In the genomic region with DNA sequence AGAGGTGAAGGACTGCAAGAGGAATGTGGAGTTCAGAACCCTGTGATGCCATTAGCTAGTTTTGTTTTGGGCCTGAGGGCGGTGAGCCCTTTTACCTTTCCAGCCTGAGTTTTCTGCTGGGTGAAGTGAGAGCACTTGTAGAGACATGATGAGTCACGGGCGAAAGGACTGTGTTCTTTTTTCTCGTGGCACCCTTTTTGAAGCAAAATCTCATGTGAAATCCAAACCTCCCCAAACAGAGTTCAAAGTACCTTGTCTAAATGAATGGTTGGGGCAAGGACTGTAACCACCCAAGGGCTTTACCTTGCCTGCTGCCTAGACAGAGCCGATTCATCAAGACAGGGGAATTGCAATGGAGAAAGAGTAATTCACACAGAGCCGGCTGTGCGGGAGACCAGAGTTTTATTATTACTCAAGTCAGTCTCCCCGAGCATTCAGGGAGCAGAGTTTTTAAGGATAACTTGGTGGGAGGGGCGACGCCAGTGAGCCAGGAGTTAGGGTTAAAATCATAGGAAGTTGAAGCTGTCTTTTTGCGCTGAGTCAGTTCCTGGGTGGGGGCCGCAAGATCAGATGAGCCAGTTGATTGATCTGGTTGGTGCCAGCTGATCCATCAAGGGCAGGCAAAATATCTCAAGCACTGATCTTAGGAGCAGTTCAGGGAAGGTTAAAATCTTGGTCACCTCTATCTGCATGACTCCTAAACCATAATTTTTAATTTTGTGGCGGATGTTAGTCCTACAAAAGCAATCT, we compare ENCODE assay signal across 1 cellular context.
TF ChIP-seq lines count a peak whose summit lies in the region.

No MANE protein-coding gene starts in this region.

TF ChIP-seq in K562, 482 proteins besides CTCF, POLR2A, EP300 and RAD21 (continued from another document):
- TF ChIP-seq, protein P1, sequence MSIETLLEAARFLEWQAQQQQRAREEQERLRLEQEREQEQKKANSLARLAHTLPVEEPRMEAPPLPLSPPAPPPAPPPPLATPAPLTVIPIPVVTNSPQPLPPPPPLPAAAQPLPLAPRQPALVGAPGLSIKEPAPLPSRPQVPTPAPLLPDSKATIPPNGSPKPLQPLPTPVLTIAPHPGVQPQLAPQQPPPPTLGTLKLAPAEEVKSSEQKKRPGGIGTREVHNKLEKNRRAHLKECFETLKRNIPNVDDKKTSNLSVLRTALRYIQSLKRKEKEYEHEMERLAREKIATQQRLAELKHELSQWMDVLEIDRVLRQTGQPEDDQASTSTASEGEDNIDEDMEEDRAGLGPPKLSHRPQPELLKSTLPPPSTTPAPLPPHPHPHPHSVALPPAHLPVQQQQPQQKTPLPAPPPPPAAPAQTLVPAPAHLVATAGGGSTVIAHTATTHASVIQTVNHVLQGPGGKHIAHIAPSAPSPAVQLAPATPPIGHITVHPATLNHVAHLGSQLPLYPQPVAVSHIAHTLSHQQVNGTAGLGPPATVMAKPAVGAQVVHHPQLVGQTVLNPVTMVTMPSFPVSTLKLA (conservative IDR thresholded peaks at IDR 0.05) = no peak
- TF ChIP-seq, protein P2, sequence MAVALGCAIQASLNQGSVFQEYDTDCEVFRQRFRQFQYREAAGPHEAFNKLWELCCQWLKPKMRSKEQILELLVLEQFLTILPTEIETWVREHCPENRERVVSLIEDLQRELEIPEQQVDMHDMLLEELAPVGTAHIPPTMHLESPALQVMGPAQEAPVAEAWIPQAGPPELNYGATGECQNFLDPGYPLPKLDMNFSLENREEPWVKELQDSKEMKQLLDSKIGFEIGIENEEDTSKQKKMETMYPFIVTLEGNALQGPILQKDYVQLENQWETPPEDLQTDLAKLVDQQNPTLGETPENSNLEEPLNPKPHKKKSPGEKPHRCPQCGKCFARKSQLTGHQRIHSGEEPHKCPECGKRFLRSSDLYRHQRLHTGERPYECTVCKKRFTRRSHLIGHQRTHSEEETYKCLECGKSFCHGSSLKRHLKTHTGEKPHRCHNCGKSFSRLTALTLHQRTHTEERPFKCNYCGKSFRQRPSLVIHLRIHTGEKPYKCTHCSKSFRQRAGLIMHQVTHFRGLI (CRISPR knock-in tag; IDR thresholded peaks at IDR 0.05) = no peak
- TF ChIP-seq, protein P3, sequence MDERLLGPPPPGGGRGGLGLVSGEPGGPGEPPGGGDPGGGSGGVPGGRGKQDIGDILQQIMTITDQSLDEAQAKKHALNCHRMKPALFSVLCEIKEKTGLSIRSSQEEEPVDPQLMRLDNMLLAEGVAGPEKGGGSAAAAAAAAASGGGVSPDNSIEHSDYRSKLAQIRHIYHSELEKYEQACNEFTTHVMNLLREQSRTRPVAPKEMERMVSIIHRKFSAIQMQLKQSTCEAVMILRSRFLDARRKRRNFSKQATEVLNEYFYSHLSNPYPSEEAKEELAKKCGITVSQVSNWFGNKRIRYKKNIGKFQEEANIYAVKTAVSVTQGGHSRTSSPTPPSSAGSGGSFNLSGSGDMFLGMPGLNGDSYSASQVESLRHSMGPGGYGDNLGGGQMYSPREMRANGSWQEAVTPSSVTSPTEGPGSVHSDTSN (CRISPR knock-in tag; IDR thresholded peaks at IDR 0.05; ENCODE audit: low read depth) = no peak
- TF ChIP-seq, protein P3 (tag; conservative IDR thresholded peaks at IDR 0.05; ENCODE audit: low read depth) = peak; percentile 58
- no peak for TF ChIP-seq ZNF143 (CRISPR knock-in tag; IDR thresholded peaks at IDR 0.05)
- no peak for TF ChIP-seq ZNF707 (CRISPR knock-in tag; conservative IDR thresholded peaks at IDR 0.05)
- TF ChIP-seq NR3C1 (CRISPR knock-in tag; IDR thresholded peaks at IDR 0.05) = no peak
- peak; percentile 85 for TF ChIP-seq NFE2 (IDR thresholded peaks at IDR 0.05; ENCODE audit: low read depth)
- TF ChIP-seq DPF2 (IDR thresholded peaks at IDR 0.05) = peak; percentile 79
